In genomic region chr4:153494562-153494961, GRCh38 we compare ENCODE assay signal across 13 cellular contexts. TPM values are rescaled to one million over a fixed set of nuclear protein-coding genes. Genes with fewer than 3 reads are reported as not detected.
A peak's percentile ranks its signal among the peaks of the same experiment; 100 is the strongest.
DNase-seq lines count a peak whose midpoint lies in the region; ATAC-seq and TF ChIP-seq lines count a peak whose summit lies in the region.
"Had no signal": no experiment of that assay in that cellular context is flagged by ENCODE, and none has a peak within 500 bp of the region (broad histone marks: within the 10 kb centered on the region; RNA-seq: fewer than 3 reads in every experiment).

No MANE protein-coding gene starts in this region.

- 20% methylated on average over 8 of the region's 10 CpGs for WGBS in mammary epithelial cell (ENCODE audit: low coverage, missing lambda C conversion rate)

- no peak overlapping the region for H3K9ac ChIP-seq in mammary epithelial cell (ENCODE audit: insufficient read depth, low read length)

- no peak overlapping the region for H2AFZ ChIP-seq in OCI-LY7 (ENCODE audit: low read length)
- no peak overlapping the region for H2AFZ ChIP-seq in mammary epithelial cell (ENCODE audit: low read depth, low read length)

- no peak for ATAC-seq in stimulated activated effector memory CD8-positive, alpha-beta T cell treated with anti-CD3 and anti-CD28 coated beads, Interleukin-12 subunit alpha, Interleukin-12 subunit beta, amount 100 ng/mL, for 72 hours
- no peak for ATAC-seq in GM21529 (IDR thresholded peaks at IDR 0.05; ENCODE audit: unreplicated experiment)
- ATAC-seq: Panc1 had no signal

- peak overlapping the region; percentile 29 for H3K27ac ChIP-seq in OCI-LY7 (ENCODE audit: low read depth, low read length, poor library complexity, severe bottlenecking)
- peak overlapping the region; percentile 52 for H3K27ac ChIP-seq in mammary epithelial cell (ENCODE audit: insufficient read depth, low read depth, low read length)

- H3K27me3 Mint-ChIP-seq in activated naive CD4-positive, alpha-beta T cell treated with anti-CD3 and anti-CD28 coated beads for 36 hours (ENCODE audit: low read depth) = no peaks in the 10 kb centered on the region

- CTCF ChIA-PET in activated naive CD4-positive, alpha-beta T cell treated with anti-CD3 and anti-CD28 coated beads for 36 hours (lab: Charles Lee) = interaction anchor here (1.0 to 1.5 kb wide), 4 partner anchors 20 to 62 kb away, joined by 3 to 4 read pairs (median 3); no protein-coding TSS in a partner anchor
- CTCF ChIA-PET in OCI-LY7 (lab: Charles Lee; ENCODE audit: unreplicated experiment) (no interaction called here), mammary epithelial cell (lab: Charles Lee; ENCODE audit: low non-redundant PET) (no interaction called here)

- H3K4me2 ChIP-seq in OCI-LY7 (ENCODE audit: low read length) (peak overlapping the region; percentile 57), mammary epithelial cell (ENCODE audit: insufficient read depth, low read depth, low read length) (peak overlapping the region; percentile 17)

- H3K4me1 ChIP-seq in OCI-LY7 (ENCODE audit: insufficient read depth, low read length, poor library complexity, severe bottlenecking) (peaks cover 93% of the 10 kb centered on the region), mammary epithelial cell (ENCODE audit: insufficient read depth, low read length) (peaks cover 69% of the 10 kb centered on the region)

- H3K27me3 ChIP-seq in mammary epithelial cell (ENCODE audit: insufficient read depth, low read length) = no peaks in the 10 kb centered on the region

- no peak overlapping the region for H3K4me3 Mint-ChIP-seq in activated naive CD4-positive, alpha-beta T cell treated with anti-CD3 and anti-CD28 coated beads for 36 hours
- no peak overlapping the region for H3K4me3 Mint-ChIP-seq in stimulated activated effector memory CD8-positive, alpha-beta T cell treated with anti-CD3 and anti-CD28 coated beads, Interleukin-12 subunit alpha, Interleukin-12 subunit beta, amount 100 ng/mL, for 72 hours

- dilution Hi-C loops in mammary epithelial cell (cut with HindIII; ENCODE audit: low sequenced_read_pairs) = no loop called here

- no TSS peak for BruUV-seq in OCI-LY7 (replicated peaks; lab: Mats Ljungman, UMichigan)
- no TSS peak for BruUV-seq in mammary epithelial cell (replicated peaks; lab: Mats Ljungman, UMichigan)

- TF ChIP-seq CTCF in OCI-LY7 (conservative IDR thresholded peaks at IDR 0.05; ENCODE audit: low read length) = no peak
- TF ChIP-seq CTCF in mammary epithelial cell (conservative IDR thresholded peaks at IDR 0.05 in 1 of 2, IDR thresholded peaks at IDR 0.05 in 1 of 2; ENCODE audit: extremely low read depth in 1 of 2, insufficient read depth in 1 of 2, low read depth in 1 of 2, low read length in 2 of 2) = no peak

- H3K9me3 Mint-ChIP-seq in activated naive CD4-positive, alpha-beta T cell treated with anti-CD3 and anti-CD28 coated beads for 36 hours = no peaks in the 10 kb centered on the region
- no peaks in the 10 kb centered on the region for H3K9me3 Mint-ChIP-seq in stimulated activated effector memory CD8-positive, alpha-beta T cell treated with anti-CD3 and anti-CD28 coated beads, Interleukin-12 subunit alpha, Interleukin-12 subunit beta, amount 100 ng/mL, for 72 hours

- POLR2A ChIA-PET in OCI-LY7 (lab: Charles Lee) = interaction anchor here (1.0 to 3.2 kb wide), 4 partner anchors 9 to 83 kb away, joined by 3 to 12 read pairs (median 6); no protein-coding TSS in a partner anchor

- H3K79me2 ChIP-seq in OCI-LY7 (ENCODE audit: insufficient read depth, low read depth, low read length) = peaks cover 98% of the 10 kb centered on the region
- H3K79me2 ChIP-seq in mammary epithelial cell (ENCODE audit: insufficient read depth, low read length) = peaks cover 71% of the 10 kb centered on the region

- H3K9me2 ChIP-seq in OCI-LY7 (ENCODE audit: insufficient read depth, low read length) = no peaks in the 10 kb centered on the region

- peak overlapping the region; percentile 98 for H3K27ac Mint-ChIP-seq in activated naive CD4-positive, alpha-beta T cell treated with anti-CD3 and anti-CD28 coated beads for 36 hours
- H3K27ac Mint-ChIP-seq in stimulated activated effector memory CD8-positive, alpha-beta T cell treated with anti-CD3 and anti-CD28 coated beads, Interleukin-12 subunit alpha, Interleukin-12 subunit beta, amount 100 ng/mL, for 72 hours = peak overlapping the region; percentile 84

- H3K36me3 Mint-ChIP-seq in activated naive CD4-positive, alpha-beta T cell treated with anti-CD3 and anti-CD28 coated beads for 36 hours (ENCODE audit: low read depth) = peaks cover 18% of the 10 kb centered on the region
- peaks cover 21% of the 10 kb centered on the region for H3K36me3 Mint-ChIP-seq in stimulated activated effector memory CD8-positive, alpha-beta T cell treated with anti-CD3 and anti-CD28 coated beads, Interleukin-12 subunit alpha, Interleukin-12 subunit beta, amount 100 ng/mL, for 72 hours

- intact Hi-C loops in activated naive CD4-positive, alpha-beta T cell treated with anti-CD3 and anti-CD28 coated beads for 36 hours (cut with micrococcal nuclease) = no loop called here
- intact Hi-C loops in OCI-LY7 (cut with micrococcal nuclease; ENCODE audit: unreplicated experiment) = no loop called here
- intact Hi-C loops in mammary epithelial cell (cut with micrococcal nuclease) = no loop called here

- peak overlapping the region; percentile 5 for H3K4me3 ChIP-seq in OCI-LY7 (ENCODE audit: low read depth, low read length, poor library complexity, severe bottlenecking)
- H3K4me3 ChIP-seq in mammary epithelial cell (replicated peaks in 1 of 3; ENCODE audit: insufficient read depth in 1 of 3, low read depth in 2 of 3, low read length in 3 of 3) = no peak overlapping the region
- H3K4me3 ChIP-seq: K562 had no signal

- H3K9me3 ChIP-seq in OCI-LY7 (ENCODE audit: low read length) (no peaks in the 10 kb centered on the region), mammary epithelial cell (replicated peaks; ENCODE audit: insufficient read depth, low read length) (no peaks in the 10 kb centered on the region)

- H3K36me3 ChIP-seq in OCI-LY7 (ENCODE audit: insufficient read depth, low read length) (peaks cover 95% of the 10 kb centered on the region), mammary epithelial cell (ENCODE audit: insufficient read depth, low read length) (no peaks in the 10 kb centered on the region)

- in situ Hi-C loops in mammary epithelial cell (cut with MboI; ENCODE audit: low sequenced_read_pairs in 2 of 2) = no loop called here

- H4K20me1 ChIP-seq in OCI-LY7 (ENCODE audit: insufficient read depth, low read length) (peaks cover 72% of the 10 kb centered on the region), mammary epithelial cell (ENCODE audit: insufficient read depth, low read length) (no peaks in the 10 kb centered on the region)

- DNase-seq in activated naive CD4-positive, alpha-beta T cell treated with anti-CD3 and anti-CD28 coated beads for 36 hours = no peak
- DNase-seq in activated naive CD4-positive, alpha-beta T cell treated with Interleukin-2 at 50 U/mL for 16 hours = no peak
- DNase-seq in OCI-LY7 (ENCODE audit: low spot score) (no peak), mammary epithelial cell (peak; percentile 60), SIG-M5 (lab: John Stamatoyannopoulos, UW) (no peak)
- peak in 1 of 2 donors; percentile 38 for DNase-seq in stimulated activated effector memory CD8-positive, alpha-beta T cell treated with anti-CD3 and anti-CD28 coated beads, Interleukin-12 subunit alpha, Interleukin-12 subunit beta, amount 100 ng/mL, for 72 hours (ENCODE audit: low spot score in 2 of 2)
- no peak for DNase-seq in activated CD8-positive, alpha-beta memory T cell treated with anti-CD3 and anti-CD28 coated beads, Interleukin-2, amount 50 U/mL, for 4 hours
- DNase-seq: ACHN, cerebellar nuclear complex, NCI-H1417 had no signal

- H3K4me1 Mint-ChIP-seq in activated naive CD4-positive, alpha-beta T cell treated with anti-CD3 and anti-CD28 coated beads for 36 hours (ENCODE audit: low read depth) = peaks cover 89% of the 10 kb centered on the region
- peaks cover 81% of the 10 kb centered on the region for H3K4me1 Mint-ChIP-seq in stimulated activated effector memory CD8-positive, alpha-beta T cell treated with anti-CD3 and anti-CD28 coated beads, Interleukin-12 subunit alpha, Interleukin-12 subunit beta, amount 100 ng/mL, for 72 hours

RNA-seq across cellular contexts. Expression of gene TMEM131L, which starts 28.4 kb away (rescaled TPM):
- total RNA-seq in activated naive CD4-positive, alpha-beta T cell treated with anti-CD3 and anti-CD28 coated beads for 36 hours = 10 to 100 TPM; 37.6 to 41.6 TPM
- total RNA-seq in OCI-LY7 (2014; rRNA removed; shearing (Covaris generic)) = 98.7 and 148 TPM in 2 replicates
- 133 and 169 TPM in 2 replicates for total RNA-seq in OCI-LY7 (2022)
- total RNA-seq in mammary epithelial cell = 10 to 100 TPM; 17.4 to 33.8 TPM
- 8.6 TPM for polyA plus RNA-seq in mammary epithelial cell
- polyA minus RNA-seq in mammary epithelial cell = 24.3 TPM
